Comparison of ENCODE assay signal across 12 cellular contexts in the genomic region with DNA sequence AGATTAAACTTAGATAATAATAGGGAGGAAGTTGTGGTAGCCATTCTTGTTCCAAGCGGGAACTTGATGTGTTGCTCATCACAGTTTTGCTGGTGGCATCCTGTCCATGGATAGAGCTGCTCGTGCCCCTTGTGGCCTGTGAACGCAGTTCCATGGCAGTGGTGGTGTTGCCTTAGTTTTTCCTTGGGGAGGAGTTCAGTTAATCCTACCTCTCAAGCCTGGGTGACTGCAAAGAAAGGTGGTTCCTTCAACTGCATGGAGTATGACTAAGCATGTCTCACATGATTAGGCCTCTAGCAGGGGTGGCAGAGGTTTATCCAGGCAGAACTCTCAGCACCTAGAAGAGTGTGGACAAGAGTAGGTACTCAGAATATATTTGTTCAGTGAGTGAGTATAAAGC.
A peak's percentile ranks its signal among the peaks of the same experiment; 100 is the strongest.
DNase-seq lines count a peak whose midpoint lies in the region; ATAC-seq and TF ChIP-seq lines count a peak whose summit lies in the region.
"Had no signal": no experiment of that assay in that cellular context is flagged by ENCODE, and none has a peak within 500 bp of the region (broad histone marks: within the 10 kb centered on the region; RNA-seq: fewer than 3 reads in every experiment).

No MANE protein-coding gene starts in this region.

- H3K4me1 ChIP-seq in mammary epithelial cell (ENCODE audit: insufficient read depth, low read length), result peaks cover 16% of the 10 kb centered on the region
- H3K4me1 ChIP-seq: BLaER1 had no signal

- H3K4me1 Mint-ChIP-seq in T-helper 17 cell, result no peaks in the 10 kb centered on the region
- H3K4me1 Mint-ChIP-seq: naive thymus-derived CD4-positive, alpha-beta T cell had no signal

- H3K27ac ChIP-seq in mammary epithelial cell (ENCODE audit: insufficient read depth, low read depth, low read length), result no peak overlapping the region
- H3K27ac ChIP-seq: BLaER1 had no signal

- H3K36me3 ChIP-seq in mammary epithelial cell (ENCODE audit: insufficient read depth, low read length), result no peaks in the 10 kb centered on the region

- ATAC-seq in T-helper 17 cell, result no peak
- ATAC-seq: naive thymus-derived CD4-positive, alpha-beta T cell had no signal

- 100% methylated on average over 1 of the region's 3 CpGs for WGBS in mammary epithelial cell (ENCODE audit: low coverage, missing lambda C conversion rate)

- H3K4me3 ChIP-seq in mammary epithelial cell (replicated peaks in 1 of 3; ENCODE audit: insufficient read depth in 1 of 3, low read depth in 2 of 3, low read length in 3 of 3), result no peak overlapping the region
- H3K4me3 ChIP-seq: BLaER1 had no signal

- H3K36me3 Mint-ChIP-seq in T-helper 17 cell (ENCODE audit: low read depth), result peaks cover 6% of the 10 kb centered on the region

- H3K27ac Mint-ChIP-seq in T-helper 17 cell, result no peak overlapping the region
- H3K27ac Mint-ChIP-seq: activated naive CD4-positive, alpha-beta T cell treated with anti-CD3 and anti-CD28 coated beads for 36 hours; naive thymus-derived CD4-positive, alpha-beta T cell had no signal

- no peak overlapping the region for H3K9ac ChIP-seq in mammary epithelial cell (ENCODE audit: insufficient read depth, low read length)
- H3K9ac ChIP-seq: BLaER1 had no signal

- CTCF ChIA-PET in mammary epithelial cell (lab: Charles Lee; ENCODE audit: low non-redundant PET), result interaction anchor here (0.7 to 0.8 kb wide), 2 partner anchors 35 to 252 kb away, joined by 3 to 5 read pairs; no protein-coding TSS in a partner anchor

- peak; percentile 94 for DNase-seq in DMS53 treated with DMSO at 0.1 percent for 48 hours (lab: John Stamatoyannopoulos, UW; ENCODE audit: unreplicated experiment)
- peak; percentile 75 for DNase-seq in HT-29 (ENCODE audit: low spot score)
- DNase-seq in mammary epithelial cell, result peak; percentile 82
- DNase-seq in kidney glomerular epithelial cell (lab: John Stamatoyannopoulos, UW), result peak; percentile 79
- DNase-seq in T-helper 17 cell, result no peak
- DNase-seq in DMS 273 treated with DMSO at 0.1 percent for 48 hours (lab: John Stamatoyannopoulos, UW), result no peak
- DNase-seq in HuH-7.5 (ENCODE audit: low spot score), result no peak
- DNase-seq in NCI-H2196 (lab: John Stamatoyannopoulos, UW; ENCODE audit: unreplicated experiment), result no peak
- DNase-seq: activated naive CD4-positive, alpha-beta T cell treated with anti-CD3 and anti-CD28 coated beads for 36 hours; effector CD4-positive, alpha-beta T cell; naive thymus-derived CD4-positive, alpha-beta T cell had no signal

- BruUV-seq in mammary epithelial cell (replicated peaks; lab: Mats Ljungman, UMichigan), result no TSS peak

- H3K27me3 Mint-ChIP-seq in T-helper 17 cell, result no peaks in the 10 kb centered on the region
- H3K27me3 Mint-ChIP-seq: naive thymus-derived CD4-positive, alpha-beta T cell had no signal

- no peaks in the 10 kb centered on the region for H4K20me1 ChIP-seq in mammary epithelial cell (ENCODE audit: insufficient read depth, low read length)

- H3K27me3 ChIP-seq in mammary epithelial cell (ENCODE audit: insufficient read depth, low read length), result no peaks in the 10 kb centered on the region
- H3K27me3 ChIP-seq: BLaER1 had no signal

- H3K9me3 ChIP-seq in mammary epithelial cell (replicated peaks; ENCODE audit: insufficient read depth, low read length) (no peaks in the 10 kb centered on the region), T-helper 17 cell (ENCODE audit: control insufficient read depth, low read length, poor library complexity, severe bottlenecking) (no peaks in the 10 kb centered on the region)
- H3K9me3 ChIP-seq: BLaER1 had no signal

- peak overlapping the region; percentile 27 for H2AFZ ChIP-seq in mammary epithelial cell (ENCODE audit: low read depth, low read length)

- in situ Hi-C loops in mammary epithelial cell (cut with MboI; ENCODE audit: low sequenced_read_pairs in 2 of 2), result no loop called here

- H3K4me2 ChIP-seq in mammary epithelial cell (ENCODE audit: insufficient read depth, low read depth, low read length), result no peak overlapping the region
- H3K4me2 ChIP-seq: BLaER1 had no signal

- intact Hi-C loops in mammary epithelial cell (cut with micrococcal nuclease), result no loop called here

- no peak overlapping the region for H3K4me3 Mint-ChIP-seq in T-helper 17 cell
- H3K4me3 Mint-ChIP-seq: activated naive CD4-positive, alpha-beta T cell treated with anti-CD3 and anti-CD28 coated beads for 36 hours; naive thymus-derived CD4-positive, alpha-beta T cell had no signal

- H3K79me2 ChIP-seq in mammary epithelial cell (ENCODE audit: insufficient read depth, low read length), result no peaks in the 10 kb centered on the region

- no peak for TF ChIP-seq CTCF in mammary epithelial cell (conservative IDR thresholded peaks at IDR 0.05 in 1 of 2, IDR thresholded peaks at IDR 0.05 in 1 of 2; ENCODE audit: extremely low read depth in 1 of 2, insufficient read depth in 1 of 2, low read depth in 1 of 2, low read length in 2 of 2)

- dilution Hi-C loops in mammary epithelial cell (cut with HindIII; ENCODE audit: low sequenced_read_pairs), result no loop called here

Comparison
In these comparisons a context has a peak if more than half of its experiments do, and no peak if none do; other contexts are left out.
1. DNase-seq: peak in DMS53 treated with DMSO at 0.1 percent for 48 hours (single experiment), HT-29 (single experiment), mammary epithelial cell (single experiment) and kidney glomerular epithelial cell (single experiment); none in T-helper 17 cell (0 of 3), DMS 273 treated with DMSO at 0.1 percent for 48 hours (single experiment), HuH-7.5 (single experiment) and NCI-H2196 (single experiment).